ENCODE assay signal across 15 cellular contexts in genomic region chr10:71390921-71391690, GRCh38. TPM values are rescaled to one million over a fixed set of nuclear protein-coding genes. Genes with fewer than 3 reads are reported as not detected.
"Had no signal": no experiment of that assay in that cellular context is flagged by ENCODE, and none has a peak within 500 bp of the region (broad histone marks: within the 10 kb centered on the region; RNA-seq: fewer than 3 reads in every experiment).

No MANE protein-coding gene starts in this region.

- H3K4me3 Mint-ChIP-seq: activated CD4-positive, alpha-beta memory T cell treated with anti-CD3 and anti-CD28 coated beads for 36 hours; activated CD4-positive, alpha-beta T cell treated with anti-CD3 and anti-CD28 coated beads for 36 hours; natural killer cell; T-helper 17 cell; type B pancreatic cell had no signal

- H3K4me3 ChIP-seq: breast epithelium, skin epidermis, suprapubic skin had no signal

- DNase-seq: activated CD4-positive, alpha-beta memory T cell treated with anti-CD3 and anti-CD28 coated beads for 36 hours; activated CD4-positive, alpha-beta T cell treated with anti-CD3 and anti-CD28 coated beads for 36 hours; aorta; left ventricle myocardium superior; mesenchymal stem cell; natural killer cell; stimulated activated CD4-positive, alpha-beta T cell treated with anti-CD3 and anti-CD28 coated beads, Interleukin-4, amount 100 ng/mL, for 24 hours; stimulated activated naive CD8-positive, alpha-beta T cell treated with anti-CD3 and anti-CD28 coated beads, Interleukin-15, Interleukin-2, amounts not matched to agents 100 U/mL and 50 U/mL, for 24 hours; T-helper 17 cell had no signal

- ATAC-seq: activated CD4-positive, alpha-beta T cell treated with anti-CD3 and anti-CD28 coated beads for 36 hours; esophagus mucosa; left ventricle myocardium superior; natural killer cell; stimulated activated naive CD8-positive, alpha-beta T cell treated with anti-CD3 and anti-CD28 coated beads, Interleukin-15, Interleukin-2, amounts not matched to agents 100 U/mL and 50 U/mL, for 24 hours; T-helper 17 cell had no signal

- H3K9me3 Mint-ChIP-seq: activated CD4-positive, alpha-beta memory T cell treated with anti-CD3 and anti-CD28 coated beads for 36 hours; natural killer cell; type B pancreatic cell had no signal

- H3K9me3 ChIP-seq: breast epithelium, suprapubic skin had no signal

- H3K27ac ChIP-seq: breast epithelium, skin epidermis, suprapubic skin had no signal

- H3K27ac Mint-ChIP-seq: activated CD4-positive, alpha-beta memory T cell treated with anti-CD3 and anti-CD28 coated beads for 36 hours; activated CD4-positive, alpha-beta T cell treated with anti-CD3 and anti-CD28 coated beads for 36 hours; natural killer cell; T-helper 17 cell; type B pancreatic cell had no signal

- H3K36me3 Mint-ChIP-seq: activated CD4-positive, alpha-beta memory T cell treated with anti-CD3 and anti-CD28 coated beads for 36 hours; natural killer cell; type B pancreatic cell had no signal

- H3K27me3 ChIP-seq: breast epithelium had no signal

- H3K36me3 ChIP-seq: breast epithelium, suprapubic skin had no signal

- H3K4me1 ChIP-seq: breast epithelium, suprapubic skin had no signal

- H3K4me1 Mint-ChIP-seq: activated CD4-positive, alpha-beta T cell treated with anti-CD3 and anti-CD28 coated beads for 36 hours had no signal

RNA-seq across cellular contexts. Expression of gene CDH23, which starts 5.6 kb away (rescaled TPM):
- total RNA-seq: chondrocyte had no signal
